Comparison of ENCODE assay signal across 8 cellular contexts in genomic region chr1:21294266-21295058, GRCh38. TPM values are rescaled to one million over a fixed set of nuclear protein-coding genes. Genes with fewer than 3 reads are reported as not detected.
DNase-seq lines count a peak whose midpoint lies in the region; ATAC-seq, FAIRE-seq and TF ChIP-seq lines count a peak whose summit lies in the region.

No MANE protein-coding gene starts in this region.

- BruUV-seq in HepG2 (replicated peaks; lab: Mats Ljungman, UMichigan), result no TSS peak

- CTCF ChIA-PET in HepG2 (lab: Yijun Ruan, JAX; ENCODE audit: low intra/inter-chr PET ratio, low total read pairs), result no interaction called here

- no peak for FAIRE-seq in HepG2 (lab: Jason Lieb, UNC)

- H4K20me1 ChIP-seq in HepG2 (ENCODE audit: insufficient read depth, low read length), result no peaks in the 10 kb centered on the region

- H3K4me1 Mint-ChIP-seq in effector memory CD8-positive, alpha-beta T cell (ENCODE audit: low read depth in 2 of 2), result peaks cover 58 to 63% of the 10 kb centered on the region in 2 donors

- TF ChIP-seq POLR2A in HepG2 (IDR thresholded peaks at IDR 0.05; ENCODE audit: insufficient read depth in 1 of 2, low read depth in 2 of 2, low read length in 2 of 2), result no peak

- H3K36me3 Mint-ChIP-seq in effector memory CD8-positive, alpha-beta T cell (ENCODE audit: insufficient read depth), result peaks cover 46% of the 10 kb centered on the region

- H3K9me3 Mint-ChIP-seq in effector memory CD8-positive, alpha-beta T cell, result no peaks in the 10 kb centered on the region

- peak overlapping the region in 1 of 2 donors; percentile 20 for H3K9ac ChIP-seq in liver (ENCODE audit: low read depth in 1 of 2, low read length in 2 of 2)
- H3K9ac ChIP-seq in HepG2 (ENCODE audit: insufficient read depth, low read depth, low read length), result no peak overlapping the region

- no peaks in the 10 kb centered on the region for H3K9me3 ChIP-seq in liver (ENCODE audit: control insufficient read depth in 4 of 4, low read length in 3 of 4)
- H3K9me3 ChIP-seq in HepG2 (ENCODE audit: low read length), result no peaks in the 10 kb centered on the region

- ATAC-seq in HepG2 (no peak), HG03457 (IDR thresholded peaks at IDR 0.05; ENCODE audit: unreplicated experiment) (peak; percentile 44)
- peak; percentile 79 for ATAC-seq in effector memory CD8-positive, alpha-beta T cell (replicated peaks)

- TF ChIP-seq CTCF in liver (IDR thresholded peaks at IDR 0.05; ENCODE audit: low read depth, low read length, missing input control) (no peak), HepG2 (CRISPR knock-in tag; IDR thresholded peaks at IDR 0.05) (no peak)

- H3K27ac Mint-ChIP-seq in effector memory CD8-positive, alpha-beta T cell, result peak overlapping the region; percentile 96 to 99

- 74% methylated on average over 13 of the region's 13 CpGs for WGBS in liver
- 91% methylated on average over 11 of the region's 13 CpGs for WGBS in HepG2 (ENCODE audit: low lambda C conversion rate)

- intact Hi-C loops in HepG2 (cut with micrococcal nuclease; ENCODE audit: unreplicated experiment), result no loop called here

- no peak overlapping the region for H3K4me2 ChIP-seq in HepG2 (ENCODE audit: low read depth, low read length)

- in situ Hi-C loops in HepG2 (cut with HindIII; ENCODE audit: extremely low pct_ligation_motif_present, low pct_unique_long_range_greater_than_20kb), result no loop called here

- H2AFZ ChIP-seq in HepG2 (ENCODE audit: low read length), result no peak overlapping the region

- peak overlapping the region; percentile 83 to 94 for H3K4me3 Mint-ChIP-seq in effector memory CD8-positive, alpha-beta T cell

- no peak for TF ChIP-seq EP300 in HepG2 (IDR thresholded peaks at IDR 0.05; ENCODE audit: low read depth in 2 of 2, low read length in 2 of 2)
- no peak for TF ChIP-seq EP300 in HepG2 (CRISPR knock-in tag; IDR thresholded peaks at IDR 0.05; ENCODE audit: borderline replicate concordance)

- no peaks in the 10 kb centered on the region for H3K27me3 ChIP-seq in liver (ENCODE audit: control insufficient read depth in 4 of 4, insufficient read depth in 4 of 4, low read length in 3 of 4)
- no peaks in the 10 kb centered on the region for H3K27me3 ChIP-seq in HepG2 (ENCODE audit: control insufficient read depth in 1 of 2, insufficient read depth in 2 of 2, low read length in 2 of 2)

- POLR2A ChIA-PET in HepG2 (lab: Yijun Ruan, JAX), result no interaction called here

- peak overlapping the region; percentile 59 to 65 for H3K27ac ChIP-seq in liver (ENCODE audit: low read depth in 1 of 2, low read length in 2 of 2)
- H3K27ac ChIP-seq in HepG2 (ENCODE audit: extremely low read length, insufficient read depth, low read length), result no peak overlapping the region

- H3K27me3 Mint-ChIP-seq in effector memory CD8-positive, alpha-beta T cell, result no peaks in the 10 kb centered on the region

- H3K79me2 ChIP-seq in HepG2 (ENCODE audit: insufficient read depth, low read length), result no peaks in the 10 kb centered on the region

- DNase-seq in HepG2 (ENCODE audit: low spot score), result no peak
- peak; percentile 92 for DNase-seq in activated CD4-positive, alpha-beta T cell treated with anti-CD3 and anti-CD28 coated beads for 48 hours
- peak; percentile 81 to 84 (median 84) for DNase-seq in effector memory CD8-positive, alpha-beta T cell
- DNase-seq in stimulated activated CD4-positive, alpha-beta T cell treated with anti-CD3 and anti-CD28 coated beads, Interleukin-12 subunit alpha, Interleukin-12 subunit beta, amount 100 ng/mL, for 48 hours (ENCODE audit: low read depth in 2 of 3, low spot score in 1 of 3), result peak; percentile 75 to 90 (median 81)
- DNase-seq in SK-N-DZ (ENCODE audit: low spot score), result no peak
- DNase-seq in amniotic stem cell (lab: John Stamatoyannopoulos, UW), result no peak

- H3K4me3 ChIP-seq in liver (ENCODE audit: low read depth in 1 of 3, low read length in 3 of 3) (no peak overlapping the region), HepG2 (replicated peaks in 1 of 3; ENCODE audit: insufficient read depth in 1 of 3, low read depth in 2 of 3, low read length in 3 of 3) (no peak overlapping the region)

- no peak for TF ChIP-seq RAD21 in liver (IDR thresholded peaks at IDR 0.05)
- no peak for TF ChIP-seq RAD21 in HepG2 (CRISPR knock-in tag; IDR thresholded peaks at IDR 0.05)

- no peaks in the 10 kb centered on the region for H3K36me3 ChIP-seq in liver (ENCODE audit: control insufficient read depth in 4 of 4, insufficient read depth in 3 of 4, low read depth in 1 of 4, low read length in 3 of 4)
- H3K36me3 ChIP-seq in HepG2 (replicated peaks in 1 of 2; ENCODE audit: control insufficient read depth in 1 of 2, insufficient read depth in 2 of 2, low read length in 2 of 2), result peaks cover 0 to 1% of the 10 kb centered on the region in 2 experiments; a peak in 1 of 5 replicates

- H3K4me1 ChIP-seq in liver (ENCODE audit: control insufficient read depth in 4 of 4, insufficient read depth in 4 of 4, low read length in 3 of 4), result peaks cover 0 to 14% (median 6%) of the 10 kb centered on the region in 4 donors
- H3K4me1 ChIP-seq in HepG2 (ENCODE audit: insufficient read depth, low read length), result peaks cover 14% of the 10 kb centered on the region

TF ChIP-seq in liver, 16 proteins besides CTCF, POLR2A, EP300 and RAD21 (continues in another document):
- TF ChIP-seq TAF1 (conservative IDR thresholded peaks at IDR 0.05), result no peak
- TF ChIP-seq MAX (IDR thresholded peaks at IDR 0.05), result no peak
- no peak for TF ChIP-seq HNF4G (IDR thresholded peaks at IDR 0.05)
- no peak for TF ChIP-seq ZBTB33 (IDR thresholded peaks at IDR 0.05)

TF ChIP-seq in HepG2, 621 proteins besides CTCF, POLR2A, EP300 and RAD21 (continues in another document):
- TF ChIP-seq GMEB2 (CRISPR knock-in tag; IDR thresholded peaks at IDR 0.05; ENCODE audit: low read depth), result no peak
- TF ChIP-seq ZNF550 (CRISPR knock-in tag; IDR thresholded peaks at IDR 0.05; ENCODE audit: borderline replicate concordance), result no peak
- TF ChIP-seq JARID2 (CRISPR knock-in tag; IDR thresholded peaks at IDR 0.05; ENCODE audit: insufficient replicate concordance), result no peak
- no peak for TF ChIP-seq SP4 (CRISPR knock-in tag; IDR thresholded peaks at IDR 0.05)
- no peak for TF ChIP-seq HIVEP1 (CRISPR knock-in tag; IDR thresholded peaks at IDR 0.05)
- no peak for TF ChIP-seq HOXA3 (CRISPR knock-in tag; IDR thresholded peaks at IDR 0.05)
- TF ChIP-seq ZNF782 (CRISPR knock-in tag; IDR thresholded peaks at IDR 0.05; ENCODE audit: borderline replicate concordance), result no peak
- TF ChIP-seq BCL3 (CRISPR knock-in tag; IDR thresholded peaks at IDR 0.05), result no peak
- no peak for TF ChIP-seq CENPX (CRISPR knock-in tag; IDR thresholded peaks at IDR 0.05)

RNA-seq across cellular contexts. Expression of gene ECE1, which starts 4.2 kb away (rescaled TPM):
- total RNA-seq in liver (10 to 100 TPM; 38.9 to 40.2 TPM), HepG2 (2016; rRNA removed; fragmentation: Illumina TruSeq; extraction: Trizol) (11.1 and 21.2 TPM in 2 replicates)
- polyA plus RNA-seq in liver (10 to 100 TPM; 29.3 to 46.4 TPM), HepG2 (2011; rRNA removed) (13.5 and 17.0 TPM in 2 replicates)
- 3.1 and 4.6 TPM in 2 replicates for total RNA-seq in HepG2 (2016; cell fraction: cytosol; rRNA removed; fragmentation: Illumina TruSeq; extraction: Trizol; ENCODE audit: low read depth)
- 8.0 and 21.1 TPM in 2 replicates for total RNA-seq in HepG2 (2016; cell fraction: insoluble cytoplasmic fraction; rRNA removed; fragmentation: Illumina TruSeq; extraction: Trizol)
- 5.2 and 6.6 TPM in 2 replicates for total RNA-seq in HepG2 (2016; cell fraction: membrane; rRNA removed; fragmentation: Illumina TruSeq; extraction: Trizol)
- total RNA-seq in HepG2 (2016; cell fraction: nucleus; rRNA removed; fragmentation: Illumina TruSeq; extraction: Trizol), result 18.9 and 25.8 TPM in 2 replicates
- polyA plus RNA-seq in HepG2 (2011; cell fraction: cytosol; rRNA removed), result 7.9 and 8.8 TPM in 2 replicates
- 20.3 and 20.8 TPM in 2 replicates for polyA plus RNA-seq in HepG2 (2011; cell fraction: nucleus; rRNA removed)
- 23.5 and 24.3 TPM in 2 replicates for polyA plus RNA-seq in HepG2 (2012)
- polyA plus RNA-seq in HepG2 (2016; cell fraction: cytosol; fragmentation: Illumina TruSeq; extraction: Trizol; ENCODE audit: low read depth), result 1.8 TPM in 2 replicates
- 8.3 and 10.9 TPM in 2 replicates for polyA plus RNA-seq in HepG2 (2016; cell fraction: insoluble cytoplasmic fraction; fragmentation: Illumina TruSeq; extraction: Trizol; ENCODE audit: low read depth)
- polyA plus RNA-seq in HepG2 (2016; cell fraction: membrane; fragmentation: Illumina TruSeq; extraction: Trizol; ENCODE audit: low read depth), result 2.8 and 3.4 TPM in 2 replicates
- 36.4 and 38.3 TPM in 2 replicates for polyA plus RNA-seq in HepG2 (2016; cell fraction: nucleus; fragmentation: Illumina TruSeq; extraction: Trizol; ENCODE audit: insufficient read depth, low read depth)
- polyA minus RNA-seq in HepG2 (2011; rRNA and poly(A)+ RNA removed; ENCODE audit: low replicate concordance), result 34.0 and 41.6 TPM in 2 replicates
- polyA minus RNA-seq in HepG2 (2011; cell fraction: cytosol; rRNA and poly(A)+ RNA removed), result 9.9 and 11.8 TPM in 2 replicates
- polyA minus RNA-seq in HepG2 (2011; cell fraction: nucleus; rRNA and poly(A)+ RNA removed), result 11.3 and 11.4 TPM in 2 replicates
- 17.4 and 17.5 TPM in 2 replicates for polyA plus RNA-seq in SK-N-DZ (2014; cell fraction: cytosol; rRNA removed)
- 6.6 and 9.1 TPM in 2 replicates for polyA plus RNA-seq in SK-N-DZ (2014; cell fraction: nucleus; rRNA removed)

Comparison
In these comparisons a context has a peak if more than half of its experiments do, and no peak if none do; other contexts are left out.
1. DNase-seq: peak in activated CD4-positive, alpha-beta T cell treated with anti-CD3 and anti-CD28 coated beads for 48 hours (single experiment), effector memory CD8-positive, alpha-beta T cell (3 of 3) and stimulated activated CD4-positive, alpha-beta T cell treated with anti-CD3 and anti-CD28 coated beads, Interleukin-12 subunit alpha, Interleukin-12 subunit beta, amount 100 ng/mL, for 48 hours (3 of 3); none in HepG2 (single experiment), SK-N-DZ (single experiment) and amniotic stem cell (single experiment).